13 cellular contexts compared by ENCODE assay signal in genomic region chr4:40998680-40999358, GRCh38.
DNase-seq lines count a peak whose midpoint lies in the region; ATAC-seq, FAIRE-seq and TF ChIP-seq lines count a peak whose summit lies in the region.
"Had no signal": no experiment of that assay in that cellular context is flagged by ENCODE, and none has a peak within 500 bp of the region (broad histone marks: within the 10 kb centered on the region; RNA-seq: fewer than 3 reads in every experiment).

No MANE protein-coding gene starts in this region.

- no peak overlapping the region for H3K27ac Mint-ChIP-seq in T-helper 17 cell
- H3K27ac Mint-ChIP-seq: naive thymus-derived CD8-positive, alpha-beta T cell had no signal

- peaks cover 29% of the 10 kb centered on the region for H3K27me3 Mint-ChIP-seq in T-helper 17 cell

- FAIRE-seq in HTR-8/SVneo (lab: Jason Lieb, UNC) = peak; percentile 98
- FAIRE-seq: G401.6 had no signal

- no peak overlapping the region for H3K4me3 Mint-ChIP-seq in T-helper 17 cell
- H3K4me3 Mint-ChIP-seq: naive thymus-derived CD8-positive, alpha-beta T cell had no signal

- H3K27ac ChIP-seq in skin epidermis = peak overlapping the region in 11 of 21 experiments; percentile 40 to 74 (median 63)
- H3K27ac ChIP-seq: adrenal gland had no signal

- no peak for TF ChIP-seq POLR2A in GM18505 (IDR thresholded peaks at IDR 0.05; ENCODE audit: borderline replicate concordance, extremely low read depth, insufficient read depth, insufficient read length)

- H3K36me3 Mint-ChIP-seq in T-helper 17 cell (ENCODE audit: low read depth) = no peaks in the 10 kb centered on the region
- H3K36me3 Mint-ChIP-seq: naive thymus-derived CD8-positive, alpha-beta T cell had no signal

- H3K4me3 ChIP-seq in skin epidermis = no peak overlapping the region
- H3K4me3 ChIP-seq: adrenal gland had no signal

- H3K9me3 ChIP-seq in T-helper 17 cell (ENCODE audit: control insufficient read depth, low read length, poor library complexity, severe bottlenecking) = no peaks in the 10 kb centered on the region
- H3K9me3 ChIP-seq: adrenal gland had no signal

- DNase-seq in HTR-8/SVneo (ENCODE audit: insufficient read length, low spot score) (peak; percentile 59), SW 1271 (lab: John Stamatoyannopoulos, UW) (peak; percentile 56 to 91), glomerular visceral epithelial cell (ENCODE audit: extremely low spot score) (peak; percentile 72), DMS153 treated with DMSO at 0.1 percent for 48 hours (lab: John Stamatoyannopoulos, UW; ENCODE audit: unreplicated experiment) (no peak), T-helper 17 cell (no peak), AG20443 (ENCODE audit: low spot score) (no peak)
- DNase-seq: naive thymus-derived CD8-positive, alpha-beta T cell; stimulated activated CD4-positive, alpha-beta T cell treated with anti-CD3 and anti-CD28 coated beads, Interleukin-2, amount 100 ng/mL, for 48 hours had no signal

- no peaks in the 10 kb centered on the region for H3K4me1 Mint-ChIP-seq in T-helper 17 cell
- H3K4me1 Mint-ChIP-seq: naive thymus-derived CD8-positive, alpha-beta T cell had no signal

- ATAC-seq in GM18505 (IDR thresholded peaks at IDR 0.05; ENCODE audit: unreplicated experiment) (no peak), T-helper 17 cell (no peak)
- ATAC-seq: naive thymus-derived CD8-positive, alpha-beta T cell; SK-N-SH treated with all-trans-retinoic acid at 6 μM for 48 hours had no signal

Comparison
In these comparisons a context has a peak if more than half of its experiments do, and no peak if none do; other contexts are left out.
1. DNase-seq: peak in HTR-8/SVneo (single experiment), SW 1271 (2 of 2) and glomerular visceral epithelial cell (single experiment); none in DMS153 treated with DMSO at 0.1 percent for 48 hours (single experiment), T-helper 17 cell (0 of 3) and AG20443 (single experiment).